In genomic region chr22:44642096-44642644, GRCh38 we compare ENCODE assay signal across 24 cellular contexts. TPM values are rescaled to one million over a fixed set of nuclear protein-coding genes. Genes with fewer than 3 reads are reported as not detected.
"Had no signal": no experiment of that assay in that cellular context is flagged by ENCODE, and none has a peak within 500 bp of the region (broad histone marks: within the 10 kb centered on the region; RNA-seq: fewer than 3 reads in every experiment).

No MANE protein-coding gene starts in this region.

- DNase-seq: activated CD4-positive, alpha-beta memory T cell treated with anti-CD3 and anti-CD28 coated beads, Interleukin-2, amount 10 ng/mL, durations not matched to agents 7 days and 5 days; activated CD4-positive, alpha-beta T cell treated with anti-CD3 and anti-CD28 coated beads for 36 hours; activated CD4-positive, alpha-beta T cell treated with anti-CD3 and anti-CD28 coated beads, Interleukin-2, amount 50 U/mL, for 1 hour; activated gamma-delta T cell; activated naive CD4-positive, alpha-beta T cell treated with anti-CD3 and anti-CD28 coated beads, Interleukin-2, amount 50 U/mL, for 16 hours; activated naive CD8-positive, alpha-beta T cell treated with anti-CD3 and anti-CD28 coated beads, Interleukin-2, amount 10 ng/mL, durations not matched to agents 7 days and 5 days; activated T-cell treated with anti-CD3 and anti-CD28 coated beads for 4 hours; activated T-cell treated with anti-CD3 and anti-CD28 coated beads, Interleukin-2, amount 50 U/mL, for 48 hours; adrenal gland; anterior cingulate cortex; caudate nucleus; IMR-90; KG1; NCI-H1048; NCI-H146; NCI-H187 treated with DMSO at 0.1 percent for 48 hours; NCI-H226; NCI-H510A; NK-92 treated with Interleukin-12 subunit alpha and Interleukin-12 subunit beta, amount 100 ng/mL, for 24 hours; OCI-M1; T-cell; WERI-Rb-1 had no signal

- H3K9me3 ChIP-seq: adrenal gland had no signal

- H3K36me3 ChIP-seq: adrenal gland, WERI-Rb-1 had no signal

- H3K4me3 ChIP-seq: adrenal gland, SK-N-MC had no signal

- H3K27ac ChIP-seq: adrenal gland, SK-N-MC, WERI-Rb-1 had no signal

RNA-seq across cellular contexts. Expression of gene PRR5, which starts 59.8 kb away (rescaled TPM):
- total RNA-seq: M059J had no signal
